10 cellular contexts compared by ENCODE assay signal in genomic region chr7:151633516-151633812, GRCh38.
A peak's percentile ranks its signal among the peaks of the same experiment; 100 is the strongest.
DNase-seq lines count a peak whose midpoint lies in the region; ATAC-seq and TF ChIP-seq lines count a peak whose summit lies in the region.
"Had no signal": no experiment of that assay in that cellular context is flagged by ENCODE, and none has a peak within 500 bp of the region (broad histone marks: within the 10 kb centered on the region; RNA-seq: fewer than 3 reads in every experiment).

No MANE protein-coding gene starts in this region.

- peak overlapping the region; percentile 87 for H3K9ac ChIP-seq in adipocyte (ENCODE audit: low read length)

- H3K36me3 Mint-ChIP-seq in naive B cell = peaks cover 0 to 7% of the 10 kb centered on the region in 2 donors

- 95 to 96% methylated on average over 1 of the region's 1 CpG for WGBS in upper lobe of left lung, 2 donors

- no peak for TF ChIP-seq EP300 in upper lobe of left lung (IDR thresholded peaks at IDR 0.05)

- no peaks in the 10 kb centered on the region for H3K27me3 Mint-ChIP-seq in naive B cell

- intact Hi-C loops in left ventricle myocardium inferior (cut with micrococcal nuclease) = no loop called here
- intact Hi-C loops in Right ventricle myocardium superior (cut with DNase I) = loop anchor here (5.0 kb wide), 1 partner anchor 54 kb away; no protein-coding TSS in a partner anchor

- H3K36me3 ChIP-seq in left ventricle myocardium inferior = no peaks in the 10 kb centered on the region
- H3K36me3 ChIP-seq in adipocyte (ENCODE audit: control insufficient read depth, insufficient read depth, low read length, severe bottlenecking) = no peaks in the 10 kb centered on the region
- H3K36me3 ChIP-seq in upper lobe of left lung = no peaks in the 10 kb centered on the region
- H3K36me3 ChIP-seq: gastroesophageal sphincter had no signal

- H3K27ac ChIP-seq in left ventricle myocardium inferior (replicated peaks) = peak overlapping the region; percentile 96
- peak overlapping the region; percentile 89 to 94 (median 91) for H3K27ac ChIP-seq in upper lobe of left lung

- TF ChIP-seq POLR2A in upper lobe of left lung (IDR thresholded peaks at IDR 0.05) = no peak

- H3K4me3 ChIP-seq in left ventricle myocardium inferior (peak overlapping the region; percentile 78), adipocyte (ENCODE audit: low read length) (peak overlapping the region; percentile 90), upper lobe of left lung (no peak overlapping the region)

- H3K9me3 Mint-ChIP-seq in naive B cell = peaks cover 0 to 6% (median 3%) of the 10 kb centered on the region in 7 donors

- TF ChIP-seq CTCF in left ventricle myocardium inferior (IDR thresholded peaks at IDR 0.05; ENCODE audit: borderline replicate concordance) = no peak
- no peak for TF ChIP-seq CTCF in upper lobe of left lung (IDR thresholded peaks at IDR 0.05)

- DNase-seq in left ventricle myocardium inferior (no peak), Right ventricle myocardium superior (no peak), adipocyte (ENCODE audit: low read depth) (no peak), naive B cell (no peak), upper lobe of left lung (no peak), epidermal melanocyte (ENCODE audit: insufficient read length, low spot score) (no peak), SIG-M5 (lab: John Stamatoyannopoulos, UW) (no peak), NK-92 (lab: John Stamatoyannopoulos, UW; ENCODE audit: unreplicated experiment) (no peak)
- DNase-seq: NCI-H524 treated with DMSO at 0.1 percent for 48 hours had no signal

- no peaks in the 10 kb centered on the region for H3K27me3 ChIP-seq in left ventricle myocardium inferior (ENCODE audit: low read depth)
- H3K27me3 ChIP-seq in adipocyte (replicated peaks; ENCODE audit: control insufficient read depth, insufficient read depth, low read length) = no peaks in the 10 kb centered on the region
- H3K27me3 ChIP-seq in upper lobe of left lung = no peaks in the 10 kb centered on the region
- H3K27me3 ChIP-seq: gastroesophageal sphincter had no signal

- peak overlapping the region in 7 of 8 donors; percentile 96 to 100 (median 98) for H3K4me3 Mint-ChIP-seq in naive B cell

- peaks cover 18 to 24% (median 18%) of the 10 kb centered on the region in 3 donors for H3K4me1 Mint-ChIP-seq in naive B cell

- H3K9me3 ChIP-seq in left ventricle myocardium inferior (replicated peaks) = peaks cover 4% of the 10 kb centered on the region
- H3K9me3 ChIP-seq in adipocyte (ENCODE audit: control insufficient read depth, low read length) = no peaks in the 10 kb centered on the region
- no peaks in the 10 kb centered on the region for H3K9me3 ChIP-seq in upper lobe of left lung

- H3K4me1 ChIP-seq in left ventricle myocardium inferior (peaks cover 57% of the 10 kb centered on the region), adipocyte (ENCODE audit: control insufficient read depth, insufficient read depth, low read length) (peaks cover 20% of the 10 kb centered on the region), upper lobe of left lung (peaks cover 6 to 19% (median 11%) of the 10 kb centered on the region in 4 donors)

- ATAC-seq in Right ventricle myocardium superior (ENCODE audit: poor library complexity) (no peak), naive B cell (ENCODE audit: low read depth in 2 of 2) (no peak), upper lobe of left lung (ENCODE audit: low FRiP score in 2 of 2) (no peak)

- peak overlapping the region; percentile 92 to 99 (median 98) for H3K27ac Mint-ChIP-seq in naive B cell

Comparison
In these comparisons a context has a peak if more than half of its experiments do, and no peak if none do; other contexts are left out.
1. H3K4me3 ChIP-seq: peak in left ventricle myocardium inferior (single experiment) and adipocyte (single experiment); none in upper lobe of left lung (0 of 4).